In the genomic region with DNA sequence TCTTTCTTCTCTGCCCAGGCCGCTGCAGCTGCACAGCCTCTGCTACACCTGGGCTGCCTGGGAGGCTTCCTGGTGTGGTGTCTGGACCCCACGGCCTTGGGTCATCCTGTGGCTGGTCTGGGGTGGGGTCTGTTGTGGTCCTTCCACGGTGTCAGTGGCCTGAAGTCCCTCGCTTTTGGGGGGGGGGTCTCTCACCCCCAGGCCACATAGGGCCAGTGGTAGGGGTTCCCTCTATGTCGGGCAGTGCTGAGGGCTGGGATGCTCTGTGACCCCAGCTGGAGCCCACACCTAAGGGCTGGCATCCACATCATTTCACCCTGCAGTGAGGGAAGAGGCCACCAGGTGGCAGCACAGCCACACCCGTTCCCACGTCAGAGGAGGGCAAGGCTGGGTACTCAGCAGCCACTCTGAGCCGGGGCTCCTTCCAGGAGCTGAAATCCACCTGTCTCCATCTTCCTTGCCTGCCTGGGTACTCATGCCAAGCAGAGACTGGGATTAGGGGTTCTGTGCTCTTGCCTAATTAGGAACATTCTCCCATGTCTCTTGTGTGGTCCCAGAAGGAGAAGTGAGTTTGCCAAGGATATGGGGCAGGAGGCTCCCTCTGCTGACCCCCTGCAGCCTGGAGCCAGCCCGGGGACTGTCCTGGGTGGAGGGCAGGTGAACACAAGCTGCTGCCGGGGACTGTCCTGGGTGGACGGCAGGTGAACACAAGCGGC, we compare ENCODE assay signal across 8 cellular contexts. TPM values are rescaled to one million over a fixed set of nuclear protein-coding genes. Genes with fewer than 3 reads are reported as not detected.
A peak's percentile ranks its signal among the peaks of the same experiment; 100 is the strongest.
DNase-seq lines count a peak whose midpoint lies in the region; ATAC-seq, FAIRE-seq and TF ChIP-seq lines count a peak whose summit lies in the region.

No MANE protein-coding gene starts in this region.

- H3K27ac ChIP-seq in mammary epithelial cell (ENCODE audit: insufficient read depth, low read depth, low read length) (no peak overlapping the region), keratinocyte (ENCODE audit: control insufficient read depth, insufficient read depth, low read length) (no peak overlapping the region)

- intact Hi-C loops in mammary epithelial cell (cut with micrococcal nuclease), result loop anchor here (1.0 to 5.0 kb wide), 4 partner anchors 68 to 620 kb away; no protein-coding TSS in a partner anchor

- TF ChIP-seq CTCF in WI38 (IDR thresholded peaks at IDR 0.05; ENCODE audit: low read depth, low read length), result peak; percentile 77
- peak; percentile 88 for TF ChIP-seq CTCF in mammary epithelial cell (conservative IDR thresholded peaks at IDR 0.05 in 1 of 2, IDR thresholded peaks at IDR 0.05 in 1 of 2; ENCODE audit: extremely low read depth in 1 of 2, insufficient read depth in 1 of 2, low read depth in 1 of 2, low read length in 2 of 2)
- peak; percentile 85 to 93 (median 88) for TF ChIP-seq CTCF in keratinocyte (optimal IDR thresholded peaks at IDR 0.05 in 1 of 3, IDR thresholded peaks at IDR 0.05 in 1 of 3, conservative IDR thresholded peaks at IDR 0.05 in 1 of 3; ENCODE audit: extremely low read depth in 1 of 3, insufficient read depth in 2 of 3, low read length in 3 of 3)

- H3K4me3 ChIP-seq in WI38 (ENCODE audit: low read depth, low read length) (no peak overlapping the region), mammary epithelial cell (replicated peaks in 1 of 3; ENCODE audit: insufficient read depth in 1 of 3, low read depth in 2 of 3, low read length in 3 of 3) (no peak overlapping the region), keratinocyte (ENCODE audit: control insufficient read depth in 2 of 3, extremely low read depth in 1 of 3, insufficient read depth in 2 of 3, low read depth in 1 of 3, low read length in 3 of 3) (no peak overlapping the region)

- H3K9me3 ChIP-seq in mammary epithelial cell (replicated peaks; ENCODE audit: insufficient read depth, low read length) (no peaks in the 10 kb centered on the region), keratinocyte (ENCODE audit: control insufficient read depth, low read depth, low read length) (no peaks in the 10 kb centered on the region)

- no peaks in the 10 kb centered on the region for H3K9me1 ChIP-seq in keratinocyte (ENCODE audit: control insufficient read depth, extremely low read depth, insufficient read depth, low read length)

- no peak overlapping the region for H2AFZ ChIP-seq in mammary epithelial cell (ENCODE audit: low read depth, low read length)
- H2AFZ ChIP-seq in keratinocyte (ENCODE audit: control insufficient read depth, low read length), result no peak overlapping the region

- DNase-seq in SKM-1 treated with dmso at 0.1 percent for 144 hours (lab: John Stamatoyannopoulos, UW; ENCODE audit: unreplicated experiment) (peak; percentile 22), SKM-1 (lab: John Stamatoyannopoulos, UW; ENCODE audit: unreplicated experiment) (no peak), NCI-H2081 treated with DMSO at 0.1 percent for 48 hours (lab: John Stamatoyannopoulos, UW) (peak; percentile 24), mammary epithelial cell (peak; percentile 21), keratinocyte (ENCODE audit: low read depth, low spot score) (no peak)
- peak; percentile 49 to 65 (median 56) for DNase-seq in stimulated activated CD4-positive, alpha-beta T cell treated with anti-CD3 and anti-CD28 coated beads, Interleukin-1b, Interleukin-23, amount 100 ng/mL, for 24 hours (ENCODE audit: low read depth in 4 of 4, low spot score in 1 of 4)

- H3K4me2 ChIP-seq in mammary epithelial cell (ENCODE audit: insufficient read depth, low read depth, low read length) (no peak overlapping the region), keratinocyte (ENCODE audit: control insufficient read depth, extremely low read depth, insufficient read depth, low read depth, low read length) (no peak overlapping the region)

- FAIRE-seq in keratinocyte (lab: Jason Lieb, UNC), result peak; percentile 59

- H3K79me2 ChIP-seq in mammary epithelial cell (ENCODE audit: insufficient read depth, low read length) (no peaks in the 10 kb centered on the region), keratinocyte (ENCODE audit: control insufficient read depth, insufficient read depth, low read length) (no peaks in the 10 kb centered on the region)

- H3K36me3 ChIP-seq in mammary epithelial cell (ENCODE audit: insufficient read depth, low read length), result no peaks in the 10 kb centered on the region
- peaks cover 4 to 6% of the 10 kb centered on the region in 2 experiments for H3K36me3 ChIP-seq in keratinocyte (ENCODE audit: control insufficient read depth in 2 of 2, extremely low read depth in 1 of 2, insufficient read depth in 2 of 2, low read length in 2 of 2)

- in situ Hi-C loops in mammary epithelial cell (cut with MboI; ENCODE audit: low sequenced_read_pairs in 2 of 2), result loop anchor here (10.0 kb wide), 1 partner anchor 307 kb away; no protein-coding TSS in a partner anchor

- no TSS peak for BruUV-seq in mammary epithelial cell (replicated peaks; lab: Mats Ljungman, UMichigan)

- H4K20me1 ChIP-seq in mammary epithelial cell (ENCODE audit: insufficient read depth, low read length) (peaks cover 2% of the 10 kb centered on the region), keratinocyte (ENCODE audit: control insufficient read depth, extremely low read depth, insufficient read depth, low read length) (peaks cover 7% of the 10 kb centered on the region)

- H3K9ac ChIP-seq in mammary epithelial cell (ENCODE audit: insufficient read depth, low read length) (no peak overlapping the region), keratinocyte (ENCODE audit: control insufficient read depth, extremely low read depth, insufficient read depth, low read length) (no peak overlapping the region)

- H3K4me1 ChIP-seq in mammary epithelial cell (ENCODE audit: insufficient read depth, low read length) (no peaks in the 10 kb centered on the region), keratinocyte (ENCODE audit: control insufficient read depth, extremely low read depth, insufficient read depth, low read length) (peaks cover 14% of the 10 kb centered on the region)

- ATAC-seq in HG02759 (IDR thresholded peaks at IDR 0.05; ENCODE audit: unreplicated experiment), result no peak

- H3K27me3 ChIP-seq in mammary epithelial cell (ENCODE audit: insufficient read depth, low read length), result no peaks in the 10 kb centered on the region
- H3K27me3 ChIP-seq in keratinocyte (ENCODE audit: control insufficient read depth, extremely low read depth, insufficient read depth, low read length), result peaks cover 6% of the 10 kb centered on the region

- dilution Hi-C loops in mammary epithelial cell (cut with HindIII; ENCODE audit: low sequenced_read_pairs), result no loop called here
- dilution Hi-C loops in keratinocyte (cut with MboI; ENCODE audit: extremely low pct_ligation_motif_present, low sequenced_read_pairs), result no loop called here

- WGBS in mammary epithelial cell (ENCODE audit: low coverage, missing lambda C conversion rate), result 48% methylated on average over 9 of the region's 12 CpGs

- CTCF ChIA-PET in mammary epithelial cell (lab: Charles Lee; ENCODE audit: low non-redundant PET), result interaction anchor here (0.6 to 1.2 kb wide), 5 partner anchors 42 to 313 kb away, joined by 3 to 8 read pairs (median 5); no protein-coding TSS in a partner anchor

RNA-seq across cellular contexts. Expression of a gene that starts 13.0 kb away (rescaled TPM):
- total RNA-seq in mammary epithelial cell, result 10 to 100 TPM; 11.8 to 24.2 TPM
- polyA plus RNA-seq in mammary epithelial cell (4.0 TPM), keratinocyte (6.0 to 9.1 TPM (median 6.6 TPM) in 3 replicates)
- polyA minus RNA-seq in mammary epithelial cell (4.9 TPM), keratinocyte (5.3 to 13.6 TPM (median 6.8 TPM) in 3 replicates)
- 5.1 TPM for polyA plus RNA-seq in keratinocyte (2011; ENCODE audit: low read depth)
- polyA plus RNA-seq in keratinocyte (2011; cell fraction: cytosol; rRNA removed), result 1.3 and 2.0 TPM in 2 replicates
- 35.0 and 42.9 TPM in 2 replicates for polyA plus RNA-seq in keratinocyte (2011; cell fraction: nucleus; rRNA removed)
- polyA plus RNA-seq in keratinocyte (2012; ENCODE audit: low replicate concordance), result 7.3 and 8.3 TPM in 2 replicates
- polyA minus RNA-seq in keratinocyte (2011; cell fraction: cytosol; rRNA and poly(A)+ RNA removed), result 5.6 TPM
- polyA minus RNA-seq in keratinocyte (2011; cell fraction: nucleus; rRNA and poly(A)+ RNA removed), result 8.6 and 9.2 TPM in 2 replicates

Comparison
In these comparisons a context has a peak if more than half of its experiments do, and no peak if none do; other contexts are left out.
1. DNase-seq: peak in SKM-1 treated with dmso at 0.1 percent for 144 hours (single experiment), NCI-H2081 treated with DMSO at 0.1 percent for 48 hours (single experiment), mammary epithelial cell (single experiment) and stimulated activated CD4-positive, alpha-beta T cell treated with anti-CD3 and anti-CD28 coated beads, Interleukin-1b, Interleukin-23, amount 100 ng/mL, for 24 hours (4 of 4); none in SKM-1 (single experiment) and keratinocyte (single experiment).
2. Peak in every context shown above with its lines, with median percentiles within 50 percentile points of each other: CTCF ChIP-seq.